1 cellular context compared by ENCODE assay signal in the genomic region with DNA sequence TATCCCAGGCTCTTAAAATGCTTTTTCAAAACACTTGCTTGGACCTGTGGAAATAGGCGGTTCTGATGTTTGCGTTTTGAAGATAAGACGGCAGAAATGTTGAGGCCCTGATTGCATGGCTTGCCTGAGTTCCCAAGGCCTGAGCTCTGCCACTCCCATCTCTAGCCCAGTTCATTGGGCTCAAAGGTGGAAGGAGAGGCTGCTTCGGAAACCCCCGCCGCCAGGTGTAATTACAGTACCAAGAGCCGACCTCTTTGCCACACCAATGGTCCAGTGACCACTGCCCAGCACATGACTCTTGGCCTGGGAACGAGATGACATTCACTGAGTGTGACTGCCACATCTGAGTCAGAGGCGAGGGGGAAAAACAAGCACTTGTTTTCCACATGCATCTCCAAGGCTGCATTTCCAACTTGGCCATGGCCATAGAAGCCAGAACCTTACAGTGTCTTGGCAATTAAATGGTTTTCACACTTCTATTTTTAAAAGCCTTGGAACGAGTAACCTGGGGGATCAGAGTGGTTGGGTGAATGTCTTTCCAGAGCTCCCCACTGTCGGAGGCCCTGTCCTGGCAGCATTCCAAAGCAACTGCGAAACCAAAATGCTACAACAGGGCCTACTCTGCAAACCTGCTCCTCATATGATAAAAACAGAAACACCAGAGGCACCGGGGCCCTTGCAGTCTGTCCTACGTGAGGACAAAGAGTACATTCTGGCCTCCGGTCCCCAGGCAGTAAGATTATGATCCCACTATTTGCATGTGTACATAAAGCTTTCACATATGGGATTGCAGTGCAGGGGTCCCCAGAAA.
A peak's percentile ranks its signal among the peaks of the same experiment; 100 is the strongest.
TF ChIP-seq lines count a peak whose summit lies in the region.

No MANE protein-coding gene starts in this region.

TF ChIP-seq in K562, 482 proteins besides CTCF, POLR2A, EP300 and RAD21 (continued from another document and continues in another):
- TF ChIP-seq, protein P1, sequence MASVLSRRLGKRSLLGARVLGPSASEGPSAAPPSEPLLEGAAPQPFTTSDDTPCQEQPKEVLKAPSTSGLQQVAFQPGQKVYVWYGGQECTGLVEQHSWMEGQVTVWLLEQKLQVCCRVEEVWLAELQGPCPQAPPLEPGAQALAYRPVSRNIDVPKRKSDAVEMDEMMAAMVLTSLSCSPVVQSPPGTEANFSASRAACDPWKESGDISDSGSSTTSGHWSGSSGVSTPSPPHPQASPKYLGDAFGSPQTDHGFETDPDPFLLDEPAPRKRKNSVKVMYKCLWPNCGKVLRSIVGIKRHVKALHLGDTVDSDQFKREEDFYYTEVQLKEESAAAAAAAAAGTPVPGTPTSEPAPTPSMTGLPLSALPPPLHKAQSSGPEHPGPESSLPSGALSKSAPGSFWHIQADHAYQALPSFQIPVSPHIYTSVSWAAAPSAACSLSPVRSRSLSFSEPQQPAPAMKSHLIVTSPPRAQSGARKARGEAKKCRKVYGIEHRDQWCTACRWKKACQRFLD (CRISPR knock-in tag; IDR thresholded peaks at IDR 0.05): peak; percentile 93
- TF ChIP-seq ELF4 (CRISPR knock-in tag; IDR thresholded peaks at IDR 0.05) (no peak), MAFG (tag; conservative IDR thresholded peaks at IDR 0.05) (no peak), ZNF3 (CRISPR knock-in tag; IDR thresholded peaks at IDR 0.05) (no peak), FOXJ2 (tag; IDR thresholded peaks at IDR 0.05) (no peak), TCF7 (IDR thresholded peaks at IDR 0.05; ENCODE audit: borderline replicate concordance) (no peak), RUNX1 (IDR thresholded peaks at IDR 0.05; ENCODE audit: low read depth) (no peak), ZNF12 (CRISPR knock-in tag; IDR thresholded peaks at IDR 0.05) (no peak), CBFA2T3 (IDR thresholded peaks at IDR 0.05) (peak; percentile 62), MEF2D (tag; conservative IDR thresholded peaks at IDR 0.05; ENCODE audit: low read depth) (0 out of 2 replicates have a peak, but pooled peaks have one; percentile 28), SREBF1 (IDR thresholded peaks at IDR 0.05; ENCODE audit: borderline replicate concordance, low read depth, low read length) (no peak), HMG20B (CRISPR knock-in tag; IDR thresholded peaks at IDR 0.05) (no peak), HDAC6 (IDR thresholded peaks at IDR 0.05; ENCODE audit: low read depth, low read length) (no peak), ARID2 (IDR thresholded peaks at IDR 0.05) (no peak), ESRRA (IDR thresholded peaks at IDR 0.05; ENCODE audit: borderline replicate concordance, low read depth) (no peak; the same call in 1 of the 2 replicates), RBM22 (IDR thresholded peaks at IDR 0.05; ENCODE audit: low read depth, low read length, poor library complexity, severe bottlenecking) (no peak), ETV6 (IDR thresholded peaks at IDR 0.05; ENCODE audit: borderline replicate concordance in 1 of 2, low read depth in 2 of 2, low read length in 1 of 2) (no peak), ETV6 (CRISPR knock-in tag; IDR thresholded peaks at IDR 0.05; ENCODE audit: borderline replicate concordance) (no peak), TAF7 (tag; IDR thresholded peaks at IDR 0.05) (peak; percentile 35; the same call in 1 of the 2 replicates), KDM1A (IDR thresholded peaks at IDR 0.05) (peak in 1 of 2 experiments; percentile 11; a peak in 1 of 4 replicates), MAZ (CRISPR knock-in tag; conservative IDR thresholded peaks at IDR 0.05 in 1 of 2, IDR thresholded peaks at IDR 0.05 in 1 of 2) (no peak), ZNF445 (CRISPR knock-in tag; IDR thresholded peaks at IDR 0.05; ENCODE audit: low read depth) (no peak), ZNF408 (CRISPR knock-in tag; IDR thresholded peaks at IDR 0.05; ENCODE audit: low read depth) (no peak), HMGN3 (IDR thresholded peaks at IDR 0.05; ENCODE audit: borderline replicate concordance, extremely low read depth, insufficient read length, low read depth, low read length) (no peak), NFIX (CRISPR knock-in tag; IDR thresholded peaks at IDR 0.05; ENCODE audit: low read depth) (no peak), NR2F6 (CRISPR knock-in tag; IDR thresholded peaks at IDR 0.05) (no peak), HSF4 (CRISPR knock-in tag; IDR thresholded peaks at IDR 0.05; ENCODE audit: borderline replicate concordance) (no peak), ZNF121 (CRISPR knock-in tag; conservative IDR thresholded peaks at IDR 0.05) (no peak), ZNF561 (CRISPR knock-in tag; conservative IDR thresholded peaks at IDR 0.05) (no peak), CBX5 (IDR thresholded peaks at IDR 0.05; ENCODE audit: borderline replicate concordance, low read depth) (no peak), HDAC3 (IDR thresholded peaks at IDR 0.05; ENCODE audit: borderline replicate concordance, partially characterized antibody) (no peak), MCM5 (IDR thresholded peaks at IDR 0.05; ENCODE audit: low read depth) (no peak)
- TF ChIP-seq, protein P2, sequence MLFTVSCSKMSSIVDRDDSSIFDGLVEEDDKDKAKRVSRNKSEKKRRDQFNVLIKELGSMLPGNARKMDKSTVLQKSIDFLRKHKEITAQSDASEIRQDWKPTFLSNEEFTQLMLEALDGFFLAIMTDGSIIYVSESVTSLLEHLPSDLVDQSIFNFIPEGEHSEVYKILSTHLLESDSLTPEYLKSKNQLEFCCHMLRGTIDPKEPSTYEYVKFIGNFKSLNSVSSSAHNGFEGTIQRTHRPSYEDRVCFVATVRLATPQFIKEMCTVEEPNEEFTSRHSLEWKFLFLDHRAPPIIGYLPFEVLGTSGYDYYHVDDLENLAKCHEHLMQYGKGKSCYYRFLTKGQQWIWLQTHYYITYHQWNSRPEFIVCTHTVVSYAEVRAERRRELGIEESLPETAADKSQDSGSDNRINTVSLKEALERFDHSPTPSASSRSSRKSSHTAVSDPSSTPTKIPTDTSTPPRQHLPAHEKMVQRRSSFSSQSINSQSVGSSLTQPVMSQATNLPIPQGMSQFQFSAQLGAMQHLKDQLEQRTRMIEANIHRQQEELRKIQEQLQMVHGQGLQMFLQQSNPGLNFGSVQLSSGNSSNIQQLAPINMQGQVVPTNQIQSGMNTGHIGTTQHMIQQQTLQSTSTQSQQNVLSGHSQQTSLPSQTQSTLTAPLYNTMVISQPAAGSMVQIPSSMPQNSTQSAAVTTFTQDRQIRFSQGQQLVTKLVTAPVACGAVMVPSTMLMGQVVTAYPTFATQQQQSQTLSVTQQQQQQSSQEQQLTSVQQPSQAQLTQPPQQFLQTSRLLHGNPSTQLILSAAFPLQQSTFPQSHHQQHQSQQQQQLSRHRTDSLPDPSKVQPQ (CRISPR knock-in tag; IDR thresholded peaks at IDR 0.05; ENCODE audit: borderline replicate concordance): no peak
- TF ChIP-seq, protein P3, sequence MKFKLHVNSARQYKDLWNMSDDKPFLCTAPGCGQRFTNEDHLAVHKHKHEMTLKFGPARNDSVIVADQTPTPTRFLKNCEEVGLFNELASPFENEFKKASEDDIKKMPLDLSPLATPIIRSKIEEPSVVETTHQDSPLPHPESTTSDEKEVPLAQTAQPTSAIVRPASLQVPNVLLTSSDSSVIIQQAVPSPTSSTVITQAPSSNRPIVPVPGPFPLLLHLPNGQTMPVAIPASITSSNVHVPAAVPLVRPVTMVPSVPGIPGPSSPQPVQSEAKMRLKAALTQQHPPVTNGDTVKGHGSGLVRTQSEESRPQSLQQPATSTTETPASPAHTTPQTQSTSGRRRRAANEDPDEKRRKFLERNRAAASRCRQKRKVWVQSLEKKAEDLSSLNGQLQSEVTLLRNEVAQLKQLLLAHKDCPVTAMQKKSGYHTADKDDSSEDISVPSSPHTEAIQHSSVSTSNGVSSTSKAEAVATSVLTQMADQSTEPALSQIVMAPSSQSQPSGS (CRISPR knock-in tag; IDR thresholded peaks at IDR 0.05): no peak
- TF ChIP-seq, protein P4, sequence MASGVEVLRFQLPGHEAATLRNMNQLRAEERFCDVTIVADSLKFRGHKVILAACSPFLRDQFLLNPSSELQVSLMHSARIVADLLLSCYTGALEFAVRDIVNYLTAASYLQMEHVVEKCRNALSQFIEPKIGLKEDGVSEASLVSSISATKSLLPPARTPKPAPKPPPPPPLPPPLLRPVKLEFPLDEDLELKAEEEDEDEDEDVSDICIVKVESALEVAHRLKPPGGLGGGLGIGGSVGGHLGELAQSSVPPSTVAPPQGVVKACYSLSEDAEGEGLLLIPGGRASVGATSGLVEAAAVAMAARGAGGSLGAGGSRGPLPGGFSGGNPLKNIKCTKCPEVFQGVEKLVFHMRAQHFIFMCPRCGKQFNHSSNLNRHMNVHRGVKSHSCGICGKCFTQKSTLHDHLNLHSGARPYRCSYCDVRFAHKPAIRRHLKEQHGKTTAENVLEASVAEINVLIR (CRISPR knock-in tag; IDR thresholded peaks at IDR 0.05): no peak
- TF ChIP-seq, protein P5, sequence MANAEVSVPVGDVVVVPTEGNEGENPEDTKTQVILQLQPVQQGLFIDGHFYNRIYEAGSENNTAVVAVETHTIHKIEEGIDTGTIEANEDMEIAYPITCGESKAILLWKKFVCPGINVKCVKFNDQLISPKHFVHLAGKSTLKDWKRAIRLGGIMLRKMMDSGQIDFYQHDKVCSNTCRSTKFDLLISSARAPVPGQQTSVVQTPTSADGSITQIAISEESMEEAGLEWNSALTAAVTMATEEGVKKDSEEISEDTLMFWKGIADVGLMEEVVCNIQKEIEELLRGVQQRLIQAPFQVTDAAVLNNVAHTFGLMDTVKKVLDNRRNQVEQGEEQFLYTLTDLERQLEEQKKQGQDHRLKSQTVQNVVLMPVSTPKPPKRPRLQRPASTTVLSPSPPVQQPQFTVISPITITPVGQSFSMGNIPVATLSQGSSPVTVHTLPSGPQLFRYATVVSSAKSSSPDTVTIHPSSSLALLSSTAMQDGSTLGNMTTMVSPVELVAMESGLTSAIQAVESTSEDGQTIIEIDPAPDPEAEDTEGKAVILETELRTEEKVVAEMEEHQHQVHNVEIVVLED (CRISPR knock-in tag; IDR thresholded peaks at IDR 0.05): no peak
- TF ChIP-seq, protein P6, sequence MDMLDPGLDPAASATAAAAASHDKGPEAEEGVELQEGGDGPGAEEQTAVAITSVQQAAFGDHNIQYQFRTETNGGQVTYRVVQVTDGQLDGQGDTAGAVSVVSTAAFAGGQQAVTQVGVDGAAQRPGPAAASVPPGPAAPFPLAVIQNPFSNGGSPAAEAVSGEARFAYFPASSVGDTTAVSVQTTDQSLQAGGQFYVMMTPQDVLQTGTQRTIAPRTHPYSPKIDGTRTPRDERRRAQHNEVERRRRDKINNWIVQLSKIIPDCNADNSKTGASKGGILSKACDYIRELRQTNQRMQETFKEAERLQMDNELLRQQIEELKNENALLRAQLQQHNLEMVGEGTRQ (CRISPR knock-in tag; IDR thresholded peaks at IDR 0.05): peak; percentile 13; the same call in 1 of the 2 replicates
- TF ChIP-seq, protein P7, sequence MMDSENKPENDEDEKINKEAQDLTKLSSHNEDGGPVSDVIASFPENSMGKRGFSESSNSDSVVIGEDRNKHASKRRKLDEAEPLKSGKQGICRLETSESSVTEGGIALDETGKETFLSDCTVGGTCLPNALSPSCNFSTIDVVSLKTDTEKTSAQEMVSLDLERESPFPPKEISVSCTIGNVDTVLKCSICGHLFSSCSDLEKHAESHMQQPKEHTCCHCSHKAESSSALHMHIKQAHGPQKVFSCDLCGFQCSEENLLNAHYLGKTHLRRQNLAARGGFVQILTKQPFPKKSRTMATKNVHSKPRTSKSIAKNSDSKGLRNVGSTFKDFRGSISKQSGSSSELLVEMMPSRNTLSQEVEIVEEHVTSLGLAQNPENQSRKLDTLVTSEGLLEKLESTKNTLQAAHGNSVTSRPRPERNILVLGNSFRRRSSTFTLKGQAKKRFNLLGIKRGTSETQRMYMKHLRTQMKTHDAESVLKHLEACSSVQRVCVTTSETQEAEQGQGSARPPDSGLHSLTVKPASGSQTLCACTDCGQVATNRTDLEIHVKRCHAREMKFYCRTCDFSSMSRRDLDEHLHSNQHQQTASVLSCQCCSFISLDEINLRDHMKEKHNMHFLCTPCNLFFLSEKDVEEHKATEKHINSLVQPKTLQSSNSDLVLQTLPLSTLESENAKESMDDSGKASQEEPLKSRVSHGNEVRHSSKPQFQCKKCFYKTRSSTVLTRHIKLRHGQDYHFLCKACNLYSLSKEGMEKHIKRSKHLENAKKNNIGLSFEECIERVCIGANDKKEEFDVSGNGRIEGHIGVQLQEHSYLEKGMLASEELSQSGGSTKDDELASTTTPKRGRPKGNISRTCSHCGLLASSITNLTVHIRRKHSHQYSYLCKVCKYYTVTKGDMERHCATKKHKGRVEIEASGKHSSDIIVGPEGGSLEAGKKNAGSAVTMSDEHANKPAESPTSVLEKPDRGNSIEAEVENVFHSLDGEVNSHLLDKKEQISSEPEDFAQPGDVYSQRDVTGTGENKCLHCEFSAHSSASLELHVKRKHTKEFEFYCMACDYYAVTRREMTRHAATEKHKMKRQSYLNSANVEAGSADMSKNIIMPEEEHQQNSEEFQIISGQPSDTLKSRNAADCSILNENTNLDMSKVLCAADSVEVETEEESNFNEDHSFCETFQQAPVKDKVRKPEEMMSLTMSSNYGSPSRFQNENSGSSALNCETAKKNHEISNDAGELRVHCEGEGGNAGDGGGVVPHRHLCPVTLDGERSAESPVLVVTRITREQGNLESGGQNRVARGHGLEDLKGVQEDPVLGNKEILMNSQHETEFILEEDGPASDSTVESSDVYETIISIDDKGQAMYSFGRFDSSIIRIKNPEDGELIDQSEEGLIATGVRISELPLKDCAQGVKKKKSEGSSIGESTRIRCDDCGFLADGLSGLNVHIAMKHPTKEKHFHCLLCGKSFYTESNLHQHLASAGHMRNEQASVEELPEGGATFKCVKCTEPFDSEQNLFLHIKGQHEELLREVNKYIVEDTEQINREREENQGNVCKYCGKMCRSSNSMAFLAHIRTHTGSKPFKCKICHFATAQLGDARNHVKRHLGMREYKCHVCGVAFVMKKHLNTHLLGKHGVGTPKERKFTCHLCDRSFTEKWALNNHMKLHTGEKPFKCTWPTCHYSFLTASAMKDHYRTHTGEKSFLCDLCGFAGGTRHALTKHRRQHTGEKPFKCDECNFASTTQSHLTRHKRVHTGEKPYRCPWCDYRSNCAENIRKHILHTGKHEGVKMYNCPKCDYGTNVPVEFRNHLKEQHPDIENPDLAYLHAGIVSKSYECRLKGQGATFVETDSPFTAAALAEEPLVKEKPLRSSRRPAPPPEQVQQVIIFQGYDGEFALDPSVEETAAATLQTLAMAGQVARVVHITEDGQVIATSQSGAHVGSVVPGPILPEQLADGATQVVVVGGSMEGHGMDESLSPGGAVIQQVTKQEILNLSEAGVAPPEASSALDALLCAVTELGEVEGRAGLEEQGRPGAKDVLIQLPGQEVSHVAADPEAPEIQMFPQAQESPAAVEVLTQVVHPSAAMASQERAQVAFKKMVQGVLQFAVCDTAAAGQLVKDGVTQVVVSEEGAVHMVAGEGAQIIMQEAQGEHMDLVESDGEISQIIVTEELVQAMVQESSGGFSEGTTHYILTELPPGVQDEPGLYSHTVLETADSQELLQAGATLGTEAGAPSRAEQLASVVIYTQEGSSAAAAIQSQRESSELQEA (IDR thresholded peaks at IDR 0.05; ENCODE audit: low read depth): no peak
- TF ChIP-seq, protein P8, sequence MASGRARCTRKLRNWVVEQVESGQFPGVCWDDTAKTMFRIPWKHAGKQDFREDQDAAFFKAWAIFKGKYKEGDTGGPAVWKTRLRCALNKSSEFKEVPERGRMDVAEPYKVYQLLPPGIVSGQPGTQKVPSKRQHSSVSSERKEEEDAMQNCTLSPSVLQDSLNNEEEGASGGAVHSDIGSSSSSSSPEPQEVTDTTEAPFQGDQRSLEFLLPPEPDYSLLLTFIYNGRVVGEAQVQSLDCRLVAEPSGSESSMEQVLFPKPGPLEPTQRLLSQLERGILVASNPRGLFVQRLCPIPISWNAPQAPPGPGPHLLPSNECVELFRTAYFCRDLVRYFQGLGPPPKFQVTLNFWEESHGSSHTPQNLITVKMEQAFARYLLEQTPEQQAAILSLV (tag; IDR thresholded peaks at IDR 0.05): no peak
